Comparison of ENCODE assay signal across 37 cellular contexts in the genomic region with DNA sequence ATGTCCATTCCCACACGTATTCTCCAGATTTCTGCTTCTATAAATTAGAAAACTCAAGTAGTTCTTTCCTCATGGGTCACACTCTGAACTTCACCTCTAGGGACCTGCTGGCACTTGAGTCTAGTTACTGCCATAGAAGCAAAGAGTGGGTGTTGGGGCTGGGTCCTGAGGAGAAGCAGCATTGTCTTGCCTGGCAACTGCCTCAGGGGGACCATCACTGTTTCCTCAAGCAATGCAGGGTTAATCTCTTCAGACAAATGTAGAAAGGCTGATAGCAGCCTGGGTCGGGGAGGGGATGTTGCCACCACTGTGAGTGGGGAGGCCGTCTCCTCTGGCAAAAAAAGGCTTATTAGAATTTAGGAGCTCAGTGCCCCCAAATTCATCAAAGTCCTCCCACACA. TPM values are rescaled to one million over a fixed set of nuclear protein-coding genes. Genes with fewer than 3 reads are reported as not detected.
"Had no signal": no experiment of that assay in that cellular context is flagged by ENCODE, and none has a peak within 500 bp of the region (broad histone marks: within the 10 kb centered on the region; RNA-seq: fewer than 3 reads in every experiment).

No MANE protein-coding gene starts in this region.

- H3K27ac ChIP-seq: adrenal gland, body of pancreas, coronary artery, dorsolateral prefrontal cortex, esophagus muscularis mucosa, gastroesophageal sphincter, heart right ventricle, VCaP had no signal

- H3K9me3 ChIP-seq: adrenal gland, body of pancreas, esophagus muscularis mucosa, gastroesophageal sphincter, heart right ventricle had no signal

- H3K4me1 ChIP-seq: body of pancreas, esophagus muscularis mucosa, gastroesophageal sphincter had no signal

- H3K27me3 Mint-ChIP-seq: activated B cell treated with CpG ODN at 0.5 μM for 24 hours; activated CD4-positive, alpha-beta memory T cell treated with anti-CD3 and anti-CD28 coated beads for 36 hours; activated CD8-positive, alpha-beta memory T cell treated with anti-CD3 and anti-CD28 coated beads, Interleukin-2, amount 10 ng/mL, durations not matched to agents 7 days and 5 days; activated naive CD4-positive, alpha-beta T cell treated with anti-CD3 and anti-CD28 coated beads, Interleukin-2, amount 50 U/mL, for 24 hours; activated naive CD8-positive, alpha-beta T cell treated with anti-CD3 and anti-CD28 coated beads for 36 hours; activated naive CD8-positive, alpha-beta T cell treated with anti-CD3 and anti-CD28 coated beads, Interleukin-2, amount 50 U/mL, for 24 hours; T-helper 17 cell had no signal

- DNase-seq: activated B cell treated with CpG ODN at 0.5 μM for 24 hours; activated CD4-positive, alpha-beta memory T cell treated with anti-CD3 and anti-CD28 coated beads for 36 hours; activated CD4-positive, alpha-beta T cell treated with anti-CD3 and anti-CD28 coated beads for 48 hours; activated CD4-positive, alpha-beta T cell treated with anti-CD3 and anti-CD28 coated beads, Interleukin-2, amount 50 U/mL, for 1 hour; activated CD8-positive, alpha-beta memory T cell treated with anti-CD3 and anti-CD28 coated beads, Interleukin-2, amount 10 ng/mL, durations not matched to agents 7 days and 5 days; activated CD8-positive, alpha-beta memory T cell treated with anti-CD3 and anti-CD28 coated beads, Interleukin-2, amount 50 U/mL, for 4 hours; activated CD8-positive, alpha-beta T cell treated with anti-CD3 and anti-CD28 coated beads, Interleukin-2, amount 10 ng/mL, durations not matched to agents 7 days and 5 days; activated effector memory CD4-positive, alpha-beta T cell treated with anti-CD3 and anti-CD28 coated beads, Interleukin-2, amount 50 U/mL, for 16 hours; activated naive CD4-positive, alpha-beta T cell treated with anti-CD3 and anti-CD28 coated beads for 36 hours; activated naive CD8-positive, alpha-beta T cell treated with anti-CD3 and anti-CD28 coated beads for 36 hours; activated naive CD8-positive, alpha-beta T cell treated with anti-CD3 and anti-CD28 coated beads, Interleukin-2, amount 50 U/mL, for 24 hours; activated T-cell treated with anti-CD3 and anti-CD28 coated beads, Interleukin-2, amount 50 U/mL, for 1 hour; activated T-cell treated with anti-CD3 and anti-CD28 coated beads, Interleukin-2, amount 50 U/mL, for 48 hours; adrenal gland; amygdala; aorta; body of pancreas; caudate nucleus; cerebellar nuclear complex; dorsolateral prefrontal cortex; effector memory CD4-positive, alpha-beta T cell; erythroblast; foreskin melanocyte; heart right ventricle; T-helper 1 cell; T-helper 17 cell; T1000 had no signal

- H3K36me3 ChIP-seq: adrenal gland, esophagus muscularis mucosa, gastroesophageal sphincter, heart right ventricle had no signal

- H3K9me3 Mint-ChIP-seq: activated B cell treated with CpG ODN at 0.5 μM for 24 hours; activated naive CD4-positive, alpha-beta T cell treated with anti-CD3 and anti-CD28 coated beads, Interleukin-2, amount 50 U/mL, for 24 hours; dendritic cell treated with granulocyte-macrophage colony-stimulating factor and Interleukin-4, amounts not matched to agents 40 ng/mL and 50 ng/mL, for 4 days had no signal

- H3K27me3 ChIP-seq: adrenal gland, body of pancreas, dorsolateral prefrontal cortex, esophagus muscularis mucosa, gastroesophageal sphincter, heart right ventricle had no signal

- H3K4me3 ChIP-seq: adrenal gland, body of pancreas, coronary artery, dorsolateral prefrontal cortex, esophagus muscularis mucosa, gastroesophageal sphincter, heart right ventricle had no signal

- H3K27ac Mint-ChIP-seq: activated B cell treated with CpG ODN at 0.5 μM for 24 hours; activated CD4-positive, alpha-beta memory T cell treated with anti-CD3 and anti-CD28 coated beads for 36 hours; activated CD8-positive, alpha-beta memory T cell treated with anti-CD3 and anti-CD28 coated beads, Interleukin-2, amount 10 ng/mL, durations not matched to agents 7 days and 5 days; activated CD8-positive, alpha-beta T cell treated with anti-CD3 and anti-CD28 coated beads, Interleukin-2, amount 10 ng/mL, durations not matched to agents 7 days and 5 days; activated naive CD4-positive, alpha-beta T cell treated with anti-CD3 and anti-CD28 coated beads for 36 hours; activated naive CD4-positive, alpha-beta T cell treated with anti-CD3 and anti-CD28 coated beads, Interleukin-2, amount 50 U/mL, for 24 hours; activated naive CD8-positive, alpha-beta T cell treated with anti-CD3 and anti-CD28 coated beads for 36 hours; activated naive CD8-positive, alpha-beta T cell treated with anti-CD3 and anti-CD28 coated beads, Interleukin-2, amount 50 U/mL, for 24 hours; activated T-helper 1 cell treated with anti-CD3 and anti-CD28 coated beads, Interleukin-12 subunit alpha, Interleukin-12 subunit beta, Interleukin-2, Interleukin-4 antibody, amounts not matched to agents 30 ng/mL and 10 ng/mL and 1 ng/mL, durations not matched to agents 14 hours and 24 hours and 36 hours; activated T-helper 2 cell treated with anti-CD3 and anti-CD28 coated beads, Interferon-gamma antibody, Interleukin-2, Interleukin-4, amounts not matched to agents 10 μg/mL and 5 μg/mL and 100 μg/mL, durations not matched to agents 14 hours and 24 hours and 36 hours; dendritic cell treated with granulocyte-macrophage colony-stimulating factor and Interleukin-4, amounts not matched to agents 40 ng/mL and 50 ng/mL, for 4 days; T-helper 17 cell; T-helper 2 cell treated with Interferon-gamma antibody and Interleukin-4, amounts not matched to agents 5 μg/mL and 100 μg/mL, for 36 hours had no signal

- H3K4me3 Mint-ChIP-seq: activated B cell treated with CpG ODN at 0.5 μM for 24 hours; activated CD4-positive, alpha-beta memory T cell treated with anti-CD3 and anti-CD28 coated beads for 36 hours; activated CD8-positive, alpha-beta memory T cell treated with anti-CD3 and anti-CD28 coated beads, Interleukin-2, amount 10 ng/mL, durations not matched to agents 7 days and 5 days; activated CD8-positive, alpha-beta T cell treated with anti-CD3 and anti-CD28 coated beads, Interleukin-2, amount 10 ng/mL, durations not matched to agents 7 days and 5 days; activated naive CD4-positive, alpha-beta T cell treated with anti-CD3 and anti-CD28 coated beads for 36 hours; activated naive CD4-positive, alpha-beta T cell treated with anti-CD3 and anti-CD28 coated beads, Interleukin-2, amount 50 U/mL, for 24 hours; activated naive CD8-positive, alpha-beta T cell treated with anti-CD3 and anti-CD28 coated beads for 36 hours; activated naive CD8-positive, alpha-beta T cell treated with anti-CD3 and anti-CD28 coated beads, Interleukin-2, amount 50 U/mL, for 24 hours; activated T-helper 1 cell treated with anti-CD3 and anti-CD28 coated beads, Interleukin-12 subunit alpha, Interleukin-12 subunit beta, Interleukin-2, Interleukin-4 antibody, amounts not matched to agents 30 ng/mL and 10 ng/mL and 1 ng/mL, durations not matched to agents 14 hours and 24 hours and 36 hours; dendritic cell treated with granulocyte-macrophage colony-stimulating factor and Interleukin-4, amounts not matched to agents 40 ng/mL and 50 ng/mL, for 4 days; T-helper 17 cell; T-helper 2 cell treated with Interferon-gamma antibody and Interleukin-4, amounts not matched to agents 5 μg/mL and 100 μg/mL, for 36 hours had no signal

- H3K36me3 Mint-ChIP-seq: activated CD4-positive, alpha-beta memory T cell treated with anti-CD3 and anti-CD28 coated beads for 36 hours; activated naive CD4-positive, alpha-beta T cell treated with anti-CD3 and anti-CD28 coated beads, Interleukin-2, amount 50 U/mL, for 24 hours; activated naive CD8-positive, alpha-beta T cell treated with anti-CD3 and anti-CD28 coated beads for 36 hours had no signal

- ATAC-seq: activated CD4-positive, CD25-positive, alpha-beta regulatory T cell treated with anti-CD3 and anti-CD28 coated beads, Interleukin-2, amount 50 U/mL, for 24 hours; activated CD8-positive, alpha-beta memory T cell treated with anti-CD3 and anti-CD28 coated beads, Interleukin-2, amount 10 ng/mL, durations not matched to agents 7 days and 5 days; activated CD8-positive, alpha-beta T cell treated with anti-CD3 and anti-CD28 coated beads, Interleukin-2, amount 10 ng/mL, durations not matched to agents 7 days and 5 days; activated naive CD8-positive, alpha-beta T cell treated with anti-CD3 and anti-CD28 coated beads, Interleukin-2, amount 50 U/mL, for 24 hours; body of pancreas; gastroesophageal sphincter; heart right ventricle; T-helper 17 cell had no signal

- H3K4me1 Mint-ChIP-seq: T-helper 17 cell had no signal

RNA-seq across cellular contexts. Expression of a gene that starts 20.2 kb away (rescaled TPM):
- total RNA-seq: activated B cell treated with CpG ODN at 0.5 μM for 24 hours had no signal
